In genomic region chr2:232415736-232416520, GRCh38 we compare ENCODE assay signal across 3 cellular contexts.
TF ChIP-seq lines count a peak whose summit lies in the region.

No MANE protein-coding gene starts in this region.

TF ChIP-seq in SK-N-SH, 30 proteins besides CTCF, POLR2A, EP300 and RAD21:
- TF ChIP-seq FOSL2 (IDR thresholded peaks at IDR 0.05; ENCODE audit: borderline replicate concordance, low read depth), result no peak
- TF ChIP-seq TAF1 (IDR thresholded peaks at IDR 0.05; ENCODE audit: borderline replicate concordance, low read depth, low read length), result no peak
- no peak for TF ChIP-seq NFIC (IDR thresholded peaks at IDR 0.05; ENCODE audit: borderline replicate concordance)
- TF ChIP-seq GABPA (IDR thresholded peaks at IDR 0.05; ENCODE audit: low read depth), result no peak
- no peak for TF ChIP-seq SMC3 (IDR thresholded peaks at IDR 0.05; ENCODE audit: low read depth, low read length)
- no peak for TF ChIP-seq RFX5 (IDR thresholded peaks at IDR 0.05; ENCODE audit: low read length)
- no peak for TF ChIP-seq MEF2A (IDR thresholded peaks at IDR 0.05; ENCODE audit: borderline replicate concordance, low read depth)
- no peak for TF ChIP-seq CHD2 (IDR thresholded peaks at IDR 0.05; ENCODE audit: low read length, partially characterized antibody)
- TF ChIP-seq, protein P1, sequence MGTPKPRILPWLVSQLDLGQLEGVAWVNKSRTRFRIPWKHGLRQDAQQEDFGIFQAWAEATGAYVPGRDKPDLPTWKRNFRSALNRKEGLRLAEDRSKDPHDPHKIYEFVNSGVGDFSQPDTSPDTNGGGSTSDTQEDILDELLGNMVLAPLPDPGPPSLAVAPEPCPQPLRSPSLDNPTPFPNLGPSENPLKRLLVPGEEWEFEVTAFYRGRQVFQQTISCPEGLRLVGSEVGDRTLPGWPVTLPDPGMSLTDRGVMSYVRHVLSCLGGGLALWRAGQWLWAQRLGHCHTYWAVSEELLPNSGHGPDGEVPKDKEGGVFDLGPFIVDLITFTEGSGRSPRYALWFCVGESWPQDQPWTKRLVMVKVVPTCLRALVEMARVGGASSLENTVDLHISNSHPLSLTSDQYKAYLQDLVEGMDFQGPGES (IDR thresholded peaks at IDR 0.05; ENCODE audit: low read depth, low read length), result no peak
- TF ChIP-seq SIN3A (IDR thresholded peaks at IDR 0.05; ENCODE audit: borderline replicate concordance, low read depth, low read length), result no peak

TF ChIP-seq in SK-N-SH treated with all-trans-retinoic acid at 6 μM for 48 hours, 23 proteins besides CTCF, POLR2A, EP300 and RAD21:
- TF ChIP-seq, protein P2, sequence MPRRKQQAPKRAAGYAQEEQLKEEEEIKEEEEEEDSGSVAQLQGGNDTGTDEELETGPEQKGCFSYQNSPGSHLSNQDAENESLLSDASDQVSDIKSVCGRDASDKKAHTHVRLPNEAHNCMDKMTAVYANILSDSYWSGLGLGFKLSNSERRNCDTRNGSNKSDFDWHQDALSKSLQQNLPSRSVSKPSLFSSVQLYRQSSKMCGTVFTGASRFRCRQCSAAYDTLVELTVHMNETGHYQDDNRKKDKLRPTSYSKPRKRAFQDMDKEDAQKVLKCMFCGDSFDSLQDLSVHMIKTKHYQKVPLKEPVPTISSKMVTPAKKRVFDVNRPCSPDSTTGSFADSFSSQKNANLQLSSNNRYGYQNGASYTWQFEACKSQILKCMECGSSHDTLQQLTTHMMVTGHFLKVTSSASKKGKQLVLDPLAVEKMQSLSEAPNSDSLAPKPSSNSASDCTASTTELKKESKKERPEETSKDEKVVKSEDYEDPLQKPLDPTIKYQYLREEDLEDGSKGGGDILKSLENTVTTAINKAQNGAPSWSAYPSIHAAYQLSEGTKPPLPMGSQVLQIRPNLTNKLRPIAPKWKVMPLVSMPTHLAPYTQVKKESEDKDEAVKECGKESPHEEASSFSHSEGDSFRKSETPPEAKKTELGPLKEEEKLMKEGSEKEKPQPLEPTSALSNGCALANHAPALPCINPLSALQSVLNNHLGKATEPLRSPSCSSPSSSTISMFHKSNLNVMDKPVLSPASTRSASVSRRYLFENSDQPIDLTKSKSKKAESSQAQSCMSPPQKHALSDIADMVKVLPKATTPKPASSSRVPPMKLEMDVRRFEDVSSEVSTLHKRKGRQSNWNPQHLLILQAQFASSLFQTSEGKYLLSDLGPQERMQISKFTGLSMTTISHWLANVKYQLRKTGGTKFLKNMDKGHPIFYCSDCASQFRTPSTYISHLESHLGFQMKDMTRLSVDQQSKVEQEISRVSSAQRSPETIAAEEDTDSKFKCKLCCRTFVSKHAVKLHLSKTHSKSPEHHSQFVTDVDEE (CRISPR knock-in tag; IDR thresholded peaks at IDR 0.05), result no peak
- TF ChIP-seq OSR1 (CRISPR knock-in tag; IDR thresholded peaks at IDR 0.05), result no peak
- no peak for TF ChIP-seq ZNF70 (CRISPR knock-in tag; IDR thresholded peaks at IDR 0.05)
- no peak for TF ChIP-seq ESRRG (CRISPR knock-in tag; IDR thresholded peaks at IDR 0.05)
- no peak for TF ChIP-seq CSRNP3 (CRISPR knock-in tag; IDR thresholded peaks at IDR 0.05)
- no peak for TF ChIP-seq ZNF8 (CRISPR knock-in tag; IDR thresholded peaks at IDR 0.05)
- TF ChIP-seq GLIS3 (CRISPR knock-in tag; IDR thresholded peaks at IDR 0.05), result no peak
- TF ChIP-seq, protein P3, sequence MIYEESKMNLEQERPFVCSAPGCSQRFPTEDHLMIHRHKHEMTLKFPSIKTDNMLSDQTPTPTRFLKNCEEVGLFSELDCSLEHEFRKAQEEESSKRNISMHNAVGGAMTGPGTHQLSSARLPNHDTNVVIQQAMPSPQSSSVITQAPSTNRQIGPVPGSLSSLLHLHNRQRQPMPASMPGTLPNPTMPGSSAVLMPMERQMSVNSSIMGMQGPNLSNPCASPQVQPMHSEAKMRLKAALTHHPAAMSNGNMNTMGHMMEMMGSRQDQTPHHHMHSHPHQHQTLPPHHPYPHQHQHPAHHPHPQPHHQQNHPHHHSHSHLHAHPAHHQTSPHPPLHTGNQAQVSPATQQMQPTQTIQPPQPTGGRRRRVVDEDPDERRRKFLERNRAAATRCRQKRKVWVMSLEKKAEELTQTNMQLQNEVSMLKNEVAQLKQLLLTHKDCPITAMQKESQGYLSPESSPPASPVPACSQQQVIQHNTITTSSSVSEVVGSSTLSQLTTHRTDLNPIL (CRISPR knock-in tag; IDR thresholded peaks at IDR 0.05; ENCODE audit: low read depth), result no peak
- no peak for TF ChIP-seq ZFP30 (CRISPR knock-in tag; IDR thresholded peaks at IDR 0.05)

TF ChIP-seq in H1, 55 proteins besides CTCF, POLR2A, EP300 and RAD21:
- TF ChIP-seq HDAC6 (IDR thresholded peaks at IDR 0.05; ENCODE audit: low read depth, low read length) (no peak), CHD2 (IDR thresholded peaks at IDR 0.05; ENCODE audit: low read length) (no peak), RNF2 (IDR thresholded peaks at IDR 0.05; ENCODE audit: borderline replicate concordance, low read depth, low read length, missing control alignments, poor library complexity, severe bottlenecking) (no peak), SP4 (IDR thresholded peaks at IDR 0.05; ENCODE audit: low read length) (no peak)
